9 cellular contexts compared by ENCODE assay signal in genomic region chr6:43517503-43518357, GRCh38. TPM values are rescaled to one million over a fixed set of nuclear protein-coding genes. Genes with fewer than 3 reads are reported as not detected.
A peak's percentile ranks its signal among the peaks of the same experiment; 100 is the strongest.
DNase-seq lines count a peak whose midpoint lies in the region; ATAC-seq and TF ChIP-seq lines count a peak whose summit lies in the region.
"Had no signal": no experiment of that assay in that cellular context is flagged by ENCODE, and none has a peak within 500 bp of the region (broad histone marks: within the 10 kb centered on the region; RNA-seq: fewer than 3 reads in every experiment).

No MANE protein-coding gene starts in this region.

- peaks cover 24% of the 10 kb centered on the region for H3K4me1 Mint-ChIP-seq in chondrocyte (ENCODE audit: low read depth)

- intact Hi-C loops in Panc1 (cut with micrococcal nuclease; ENCODE audit: unreplicated experiment): no loop called here
- intact Hi-C loops in spleen (cut with DNase I; ENCODE audit: low total_unique reads): no loop called here
- intact Hi-C loops in posterior vena cava (cut with DNase I): no loop called here

- peaks cover 30% of the 10 kb centered on the region for H3K36me3 Mint-ChIP-seq in chondrocyte (ENCODE audit: low read depth)

- H3K36me3 ChIP-seq in Panc1 (ENCODE audit: control insufficient read depth, insufficient read depth, low read length): peaks cover 30% of the 10 kb centered on the region
- H3K36me3 ChIP-seq in spleen: peaks cover 3 to 74% (median 61%) of the 10 kb centered on the region in 6 donors

- H3K27ac ChIP-seq in Panc1 (ENCODE audit: low read length) (peak overlapping the region; percentile 86), spleen (peak overlapping the region; percentile 43 to 97 (median 92))

- CTCF ChIA-PET in Panc1 (lab: Charles Lee): no interaction called here

- DNase-seq in NCI-H2029 treated with DMSO at 0.1 percent for 48 hours (lab: John Stamatoyannopoulos, UW): peak; percentile 41
- DNase-seq in NCI-H2029 (lab: John Stamatoyannopoulos, UW): no peak
- DNase-seq in Panc1 (ENCODE audit: low read depth, low spot score): no peak
- no peak for DNase-seq in fibroblast of pulmonary artery (ENCODE audit: low read depth)
- peak; percentile 24 for DNase-seq in spleen
- no peak for DNase-seq in posterior vena cava (ENCODE audit: low spot score)
- no peak for DNase-seq in AG08396 (ENCODE audit: low spot score)
- no peak for DNase-seq in chondrocyte (ENCODE audit: low spot score)

- ATAC-seq in Panc1: peak; percentile 5; the same call in 1 of the 2 replicates

- in situ Hi-C loops in Panc1 (cut with HindIII; ENCODE audit: low pct_unique_long_range_greater_than_20kb, low sequenced_read_pairs): no loop called here

- no peak for TF ChIP-seq CTCF in Panc1 (IDR thresholded peaks at IDR 0.05)
- TF ChIP-seq CTCF in fibroblast of pulmonary artery (IDR thresholded peaks at IDR 0.05; ENCODE audit: low read length, missing control alignments): no peak
- TF ChIP-seq CTCF in spleen (IDR thresholded peaks at IDR 0.05 in 8 of 11, conservative IDR thresholded peaks at IDR 0.05 in 3 of 11): no peak
- TF ChIP-seq CTCF in chondrocyte (IDR thresholded peaks at IDR 0.05): no peak

- no peaks in the 10 kb centered on the region for H3K9me3 Mint-ChIP-seq in chondrocyte (ENCODE audit: low read depth)
- H3K9me3 Mint-ChIP-seq: stimulated activated naive CD8-positive, alpha-beta T cell treated with anti-CD3 and anti-CD28 coated beads, Interleukin-15, Interleukin-2, amounts not matched to agents 100 ng/mL and 50 ng/mL, for 24 hours had no signal

- 4 to 7% (median 5%) methylated on average over 10 of the region's 10 CpGs for WGBS in spleen, 5 donors

- H3K27me3 ChIP-seq in Panc1 (ENCODE audit: control insufficient read depth, insufficient read depth, low read length) (no peaks in the 10 kb centered on the region), spleen (replicated peaks in 1 of 7) (no peaks in the 10 kb centered on the region)

- no peaks in the 10 kb centered on the region for H3K27me3 Mint-ChIP-seq in chondrocyte (ENCODE audit: low read depth)
- H3K27me3 Mint-ChIP-seq: stimulated activated naive CD8-positive, alpha-beta T cell treated with anti-CD3 and anti-CD28 coated beads, Interleukin-15, Interleukin-2, amounts not matched to agents 100 ng/mL and 50 ng/mL, for 24 hours had no signal

- H3K4me3 Mint-ChIP-seq in chondrocyte (ENCODE audit: unreplicated experiment): no peak overlapping the region
- H3K4me3 Mint-ChIP-seq: stimulated activated naive CD8-positive, alpha-beta T cell treated with anti-CD3 and anti-CD28 coated beads, Interleukin-15, Interleukin-2, amounts not matched to agents 100 ng/mL and 50 ng/mL, for 24 hours had no signal

- H3K4me1 ChIP-seq in Panc1 (ENCODE audit: control insufficient read depth, insufficient read depth, low read length): peaks cover 15% of the 10 kb centered on the region
- peaks cover 33 to 62% (median 47%) of the 10 kb centered on the region in 6 donors for H3K4me1 ChIP-seq in spleen

- H3K9me3 ChIP-seq in Panc1 (ENCODE audit: control insufficient read depth, insufficient read depth, low read depth, low read length) (no peaks in the 10 kb centered on the region), spleen (no peaks in the 10 kb centered on the region)

- no peak overlapping the region for H3K27ac Mint-ChIP-seq in chondrocyte (ENCODE audit: unreplicated experiment)
- H3K27ac Mint-ChIP-seq: stimulated activated naive CD8-positive, alpha-beta T cell treated with anti-CD3 and anti-CD28 coated beads, Interleukin-15, Interleukin-2, amounts not matched to agents 100 ng/mL and 50 ng/mL, for 24 hours had no signal

- POLR2A ChIA-PET in Panc1 (lab: Charles Lee): interaction anchor here (1.2 kb wide), 1 partner anchor 14 kb away, joined by 3 read pairs; no protein-coding TSS in a partner anchor

- no peak for TF ChIP-seq POLR2A in spleen (IDR thresholded peaks at IDR 0.05)

- peak overlapping the region; percentile 90 to 100 for H3K4me3 ChIP-seq in Panc1 (ENCODE audit: low read depth in 2 of 2, low read length in 2 of 2)
- peak overlapping the region; percentile 99 for H3K4me3 ChIP-seq in fibroblast of pulmonary artery (replicated peaks; ENCODE audit: low read depth, low read length)
- peak overlapping the region; percentile 64 to 97 (median 84) for H3K4me3 ChIP-seq in spleen

- TSS peak; percentile 86 for BruUV-seq in Panc1 (replicated peaks; lab: Mats Ljungman, UMichigan)

RNA-seq across cellular contexts. Expression of gene POLR1C, which starts 0.8 kb away (rescaled TPM):
- 65.1 TPM for total RNA-seq in Panc1 (2021; ENCODE audit: unreplicated experiment)
- polyA plus RNA-seq in Panc1 (2012; ENCODE audit: insufficient read length): 33.6 TPM
- 10 to 100 TPM; 24.1 to 32.6 (median 28.1) TPM for total RNA-seq in spleen
- polyA plus RNA-seq in spleen: 10 to 100 TPM; 27.9 to 30.1 (median 29.1) TPM
- 10 to 100 TPM; 23.9 to 31.7 TPM for total RNA-seq in posterior vena cava
- 19.3 to 28.2 TPM (median 20.1 TPM) in 3 replicates for total RNA-seq in chondrocyte

RNA-seq across cellular contexts. Expression of gene YIPF3, which starts 1.0 kb away (rescaled TPM):
- 81.8 TPM for total RNA-seq in Panc1 (2021; ENCODE audit: unreplicated experiment)
- polyA plus RNA-seq in Panc1 (2012; ENCODE audit: insufficient read length): 154 TPM
- 10 to 100 TPM; 57.0 to 80.1 (median 71.1) TPM for total RNA-seq in spleen
- polyA plus RNA-seq in spleen: 10 to 100 TPM; 38.0 to 49.9 (median 38.4) TPM
- 10 to 100 TPM; 54.6 to 61.3 TPM for total RNA-seq in posterior vena cava
- total RNA-seq in chondrocyte: 131 to 142 TPM (median 133 TPM) in 3 replicates

RNA-seq across cellular contexts. Expression of gene LRRC73, which starts 7.6 kb away (rescaled TPM):
- total RNA-seq in Panc1 (2021; ENCODE audit: unreplicated experiment) (2.9 TPM), spleen (1 to 10 TPM in 2 of 7 donors, under 1 TPM in 5; 0.54 to 1.3 (median 0.76) TPM), posterior vena cava (under 1 TPM; 0.69 to 0.90 TPM), chondrocyte (0.24 to 0.62 TPM (median 0.49 TPM) in 3 replicates)
- polyA plus RNA-seq in Panc1 (2012; ENCODE audit: insufficient read length): 2.8 TPM
- polyA plus RNA-seq in spleen: under 1 TPM; 0.11 to 0.19 (median 0.11) TPM

RNA-seq across cellular contexts. Expression of gene TJAP1, which starts 40.4 kb away (rescaled TPM):
- total RNA-seq in Panc1 (2021; ENCODE audit: unreplicated experiment) (42.7 TPM), spleen (10 to 100 TPM; 32.1 to 40.0 (median 37.7) TPM), posterior vena cava (10 to 100 TPM; 23.4 to 25.4 TPM), chondrocyte (27.7 to 35.3 TPM (median 31.0 TPM) in 3 replicates)
- 37.8 TPM for polyA plus RNA-seq in Panc1 (2012; ENCODE audit: insufficient read length)
- 10 to 100 TPM; 13.5 to 32.1 (median 27.4) TPM for polyA plus RNA-seq in spleen

RNA-seq across cellular contexts. Expression of gene XPO5, which starts 58.1 kb away (rescaled TPM):
- total RNA-seq in Panc1 (2021; ENCODE audit: unreplicated experiment) (86.4 TPM), spleen (10 to 100 TPM; 20.4 to 33.1 (median 24.8) TPM), posterior vena cava (10 to 100 TPM; 18.4 to 26.2 TPM), chondrocyte (32.4 to 42.7 TPM (median 38.7 TPM) in 3 replicates)
- 68.9 TPM for polyA plus RNA-seq in Panc1 (2012; ENCODE audit: insufficient read length)
- 1 to 10 TPM; 7.1 to 9.4 (median 8.2) TPM for polyA plus RNA-seq in spleen

Comparison
In these comparisons a context has a peak if more than half of its experiments do, and no peak if none do; other contexts are left out.
1. DNase-seq: peak in NCI-H2029 treated with DMSO at 0.1 percent for 48 hours (single experiment) and spleen (single experiment); none in NCI-H2029 (single experiment), Panc1 (single experiment), fibroblast of pulmonary artery (single experiment), posterior vena cava (single experiment), AG08396 (single experiment) and chondrocyte (single experiment).
2. Peak in every context shown above with its lines, with median percentiles within 50 percentile points of each other: H3K4me3 ChIP-seq.